14 cellular contexts compared by ENCODE assay signal in genomic region chr11:96158126-96158525, GRCh38.
DNase-seq lines count a peak whose midpoint lies in the region; ATAC-seq and TF ChIP-seq lines count a peak whose summit lies in the region.
"Had no signal": no experiment of that assay in that cellular context is flagged by ENCODE, and none has a peak within 500 bp of the region (broad histone marks: within the 10 kb centered on the region; RNA-seq: fewer than 3 reads in every experiment).

No MANE protein-coding gene starts in this region.

- H3K4me3 ChIP-seq in muscle layer of duodenum (ENCODE audit: low read depth in 1 of 2, low read length in 2 of 2) (no peak overlapping the region), tibial artery (no peak overlapping the region)
- H3K4me3 ChIP-seq: cardiac muscle cell, right lobe of liver, thyroid gland had no signal

- no peaks in the 10 kb centered on the region for H3K9me3 ChIP-seq in muscle layer of duodenum (ENCODE audit: control insufficient read depth in 1 of 2, low read length in 2 of 2)
- no peaks in the 10 kb centered on the region for H3K9me3 ChIP-seq in tibial artery
- H3K9me3 ChIP-seq: right lobe of liver, thyroid gland had no signal

- no peaks in the 10 kb centered on the region for H3K9me3 Mint-ChIP-seq in activated T-cell treated with anti-CD3 and anti-CD28 coated beads, Interleukin-2, amount 50 U/mL, for 24 hours
- no peaks in the 10 kb centered on the region for H3K9me3 Mint-ChIP-seq in activated T-helper 2 cell treated with anti-CD3 and anti-CD28 coated beads, Interferon-gamma antibody, Interleukin-2, Interleukin-4, amounts not matched to agents 10 μg/mL and 5 μg/mL and 100 μg/mL, durations not matched to agents 14 hours and 24 hours and 36 hours
- H3K9me3 Mint-ChIP-seq: activated T-cell treated with anti-CD3 and anti-CD28 coated beads, Interleukin-2, amount 50 U/mL, for 4 hours had no signal

- no peaks in the 10 kb centered on the region for H3K27me3 ChIP-seq in muscle layer of duodenum (ENCODE audit: low read depth, low read length)
- no peaks in the 10 kb centered on the region for H3K27me3 ChIP-seq in tibial artery
- H3K27me3 ChIP-seq: cardiac muscle cell, right lobe of liver, thyroid gland had no signal

- peak overlapping the region; percentile 65 for H3K27ac ChIP-seq in muscle layer of duodenum (ENCODE audit: low read length)
- peak overlapping the region; percentile 65 to 73 for H3K27ac ChIP-seq in tibial artery
- H3K27ac ChIP-seq: cardiac muscle cell had no signal

- no peak for TF ChIP-seq CTCF in tibial artery (IDR thresholded peaks at IDR 0.05)

- H3K27me3 Mint-ChIP-seq in activated T-cell treated with anti-CD3 and anti-CD28 coated beads, Interleukin-2, amount 50 U/mL, for 24 hours: no peaks in the 10 kb centered on the region
- H3K27me3 Mint-ChIP-seq in activated T-helper 2 cell treated with anti-CD3 and anti-CD28 coated beads, Interferon-gamma antibody, Interleukin-2, Interleukin-4, amounts not matched to agents 10 μg/mL and 5 μg/mL and 100 μg/mL, durations not matched to agents 14 hours and 24 hours and 36 hours (ENCODE audit: low read depth): no peaks in the 10 kb centered on the region

- H3K4me3 Mint-ChIP-seq in activated T-cell treated with anti-CD3 and anti-CD28 coated beads, Interleukin-2, amount 50 U/mL, for 24 hours: no peak overlapping the region
- H3K4me3 Mint-ChIP-seq in activated T-helper 2 cell treated with anti-CD3 and anti-CD28 coated beads, Interferon-gamma antibody, Interleukin-2, Interleukin-4, amounts not matched to agents 10 μg/mL and 5 μg/mL and 100 μg/mL, durations not matched to agents 14 hours and 24 hours and 36 hours (ENCODE audit: low read depth): no peak overlapping the region
- H3K4me3 Mint-ChIP-seq: activated T-cell treated with anti-CD3 and anti-CD28 coated beads, Interleukin-2, amount 50 U/mL, for 4 hours had no signal

- intact Hi-C loops in activated T-helper 2 cell treated with anti-CD3 and anti-CD28 coated beads, Interferon-gamma antibody, Interleukin-2, Interleukin-4, amounts not matched to agents 10 μg/mL and 5 μg/mL and 100 μg/mL, durations not matched to agents 14 hours and 24 hours and 36 hours (cut with micrococcal nuclease): no loop called here
- intact Hi-C loops in tibial artery (cut with DNase I; ENCODE audit: low total_unique reads): no loop called here

- DNase-seq in activated T-cell treated with anti-CD3 and anti-CD28 coated beads, Interleukin-2, amount 50 U/mL, for 24 hours: no peak
- DNase-seq in activated T-cell treated with anti-CD3 and anti-CD28 coated beads, Interleukin-2, amount 50 U/mL, for 1 hour: no peak
- DNase-seq in activated T-helper 2 cell treated with anti-CD3 and anti-CD28 coated beads, Interferon-gamma antibody, Interleukin-2, Interleukin-4, amounts not matched to agents 10 μg/mL and 5 μg/mL and 100 μg/mL, durations not matched to agents 14 hours and 24 hours and 36 hours (ENCODE audit: low spot score): no peak
- DNase-seq in tibial artery (no peak), NCI-H2081 (lab: John Stamatoyannopoulos, UW) (no peak)
- DNase-seq: activated T-cell treated with anti-CD3 and anti-CD28 coated beads, Interleukin-2, amount 50 U/mL, for 4 hours; DMS79 treated with DMSO at 0.1 percent for 48 hours; midbrain; right lobe of liver; thyroid gland had no signal

- H3K4me1 ChIP-seq in muscle layer of duodenum (ENCODE audit: control insufficient read depth in 1 of 2, insufficient read depth in 2 of 2, low read length in 2 of 2) (peaks cover 25 to 27% of the 10 kb centered on the region in 2 donors), tibial artery (peaks cover 0 to 83% (median 64%) of the 10 kb centered on the region in 4 donors)

- ATAC-seq in GM21447 (IDR thresholded peaks at IDR 0.05; ENCODE audit: unreplicated experiment) (no peak), HG03460 (IDR thresholded peaks at IDR 0.05; ENCODE audit: unreplicated experiment) (no peak)
- ATAC-seq: activated T-cell treated with anti-CD3 and anti-CD28 coated beads, Interleukin-2, amount 50 U/mL, for 4 hours; right lobe of liver had no signal

- H3K36me3 ChIP-seq in muscle layer of duodenum (ENCODE audit: control insufficient read depth in 1 of 2, insufficient read depth in 2 of 2, low read length in 2 of 2) (peaks cover 0 to 19% of the 10 kb centered on the region in 2 donors), tibial artery (no peaks in the 10 kb centered on the region)
- H3K36me3 ChIP-seq: cardiac muscle cell, right lobe of liver, thyroid gland had no signal

- H3K4me1 Mint-ChIP-seq in activated T-cell treated with anti-CD3 and anti-CD28 coated beads, Interleukin-2, amount 50 U/mL, for 24 hours (ENCODE audit: low read depth): peaks cover 69% of the 10 kb centered on the region
- peaks cover 42% of the 10 kb centered on the region for H3K4me1 Mint-ChIP-seq in activated T-helper 2 cell treated with anti-CD3 and anti-CD28 coated beads, Interferon-gamma antibody, Interleukin-2, Interleukin-4, amounts not matched to agents 10 μg/mL and 5 μg/mL and 100 μg/mL, durations not matched to agents 14 hours and 24 hours and 36 hours (ENCODE audit: low read depth)

- H3K36me3 Mint-ChIP-seq in activated T-cell treated with anti-CD3 and anti-CD28 coated beads, Interleukin-2, amount 50 U/mL, for 24 hours (ENCODE audit: low read depth): peaks cover 38% of the 10 kb centered on the region
- H3K36me3 Mint-ChIP-seq in activated T-helper 2 cell treated with anti-CD3 and anti-CD28 coated beads, Interferon-gamma antibody, Interleukin-2, Interleukin-4, amounts not matched to agents 10 μg/mL and 5 μg/mL and 100 μg/mL, durations not matched to agents 14 hours and 24 hours and 36 hours (ENCODE audit: low read depth): peaks cover under 1% of the 10 kb centered on the region

- peak overlapping the region; percentile 99 for H3K27ac Mint-ChIP-seq in activated T-cell treated with anti-CD3 and anti-CD28 coated beads, Interleukin-2, amount 50 U/mL, for 24 hours
- H3K27ac Mint-ChIP-seq in activated T-helper 2 cell treated with anti-CD3 and anti-CD28 coated beads, Interferon-gamma antibody, Interleukin-2, Interleukin-4, amounts not matched to agents 10 μg/mL and 5 μg/mL and 100 μg/mL, durations not matched to agents 14 hours and 24 hours and 36 hours: peak overlapping the region; percentile 96
